Comparison of ENCODE assay signal across 7 cellular contexts in genomic region chr5:163347671-163348070, GRCh38.
DNase-seq lines count a peak whose midpoint lies in the region; ATAC-seq and TF ChIP-seq lines count a peak whose summit lies in the region.

No MANE protein-coding gene starts in this region.

- no peaks in the 10 kb centered on the region for H3K9me3 ChIP-seq in iPS-18a (ENCODE audit: control insufficient read depth, low read depth, low read length)

- peaks cover 5% of the 10 kb centered on the region for H3K4me1 ChIP-seq in iPS-18a (ENCODE audit: control insufficient read depth, low read depth, low read length)

- peak; percentile 85 for TF ChIP-seq CTCF in astrocyte of the cerebellum (IDR thresholded peaks at IDR 0.05; ENCODE audit: low read depth, low read length, missing control alignments)

- H3K27ac ChIP-seq in iPS-18a (ENCODE audit: low read length), result peak overlapping the region; percentile 18

- H3K4me3 ChIP-seq in astrocyte of the cerebellum (ENCODE audit: low read depth, low read length) (no peak overlapping the region), iPS-18a (ENCODE audit: low read length) (no peak overlapping the region)

- no peak overlapping the region for H3K9ac ChIP-seq in iPS-18a (ENCODE audit: low read length)

- peak; percentile 67 for ATAC-seq in GM19467 (IDR thresholded peaks at IDR 0.05; ENCODE audit: unreplicated experiment)

- in situ Hi-C loops in SK-MEL-5 (cut with HindIII; ENCODE audit: low pct_unique_long_range_greater_than_20kb, low sequenced_read_pairs) (no loop called here), astrocyte of the cerebellum (cut with HindIII; ENCODE audit: low sequenced_read_pairs) (no loop called here)

- no peaks in the 10 kb centered on the region for H3K27me3 ChIP-seq in iPS-18a (ENCODE audit: control insufficient read depth, insufficient read depth, low read length)

- DNase-seq in ELF-1 (ENCODE audit: low read depth, low spot score) (peak; percentile 66), HT-29 (ENCODE audit: low spot score) (peak; percentile 72), SK-MEL-5 (ENCODE audit: low read depth, low spot score) (peak; percentile 78), astrocyte of the cerebellum (ENCODE audit: low read depth) (peak; percentile 59)
- DNase-seq in stimulated activated CD4-positive, alpha-beta T cell treated with anti-CD3 and anti-CD28 coated beads, Interleukin-12 subunit alpha, Interleukin-12 subunit beta, amount 100 ng/mL, for 48 hours (ENCODE audit: low read depth in 2 of 3, low spot score in 1 of 3), result peak; percentile 11 to 57 (median 12)

- no peaks in the 10 kb centered on the region for H3K36me3 ChIP-seq in iPS-18a (ENCODE audit: control insufficient read depth, low read depth, low read length)

Comparison
In these comparisons a context has a peak if more than half of its experiments do, and no peak if none do; other contexts are left out.
1. DNase-seq: peak in every context shown above with its lines; median percentile 78 in SK-MEL-5; 72 in HT-29; 66 in ELF-1; 59 in astrocyte of the cerebellum; 12 in stimulated activated CD4-positive, alpha-beta T cell treated with anti-CD3 and anti-CD28 coated beads, Interleukin-12 subunit alpha, Interleukin-12 subunit beta, amount 100 ng/mL, for 48 hours.